In the genomic region with DNA sequence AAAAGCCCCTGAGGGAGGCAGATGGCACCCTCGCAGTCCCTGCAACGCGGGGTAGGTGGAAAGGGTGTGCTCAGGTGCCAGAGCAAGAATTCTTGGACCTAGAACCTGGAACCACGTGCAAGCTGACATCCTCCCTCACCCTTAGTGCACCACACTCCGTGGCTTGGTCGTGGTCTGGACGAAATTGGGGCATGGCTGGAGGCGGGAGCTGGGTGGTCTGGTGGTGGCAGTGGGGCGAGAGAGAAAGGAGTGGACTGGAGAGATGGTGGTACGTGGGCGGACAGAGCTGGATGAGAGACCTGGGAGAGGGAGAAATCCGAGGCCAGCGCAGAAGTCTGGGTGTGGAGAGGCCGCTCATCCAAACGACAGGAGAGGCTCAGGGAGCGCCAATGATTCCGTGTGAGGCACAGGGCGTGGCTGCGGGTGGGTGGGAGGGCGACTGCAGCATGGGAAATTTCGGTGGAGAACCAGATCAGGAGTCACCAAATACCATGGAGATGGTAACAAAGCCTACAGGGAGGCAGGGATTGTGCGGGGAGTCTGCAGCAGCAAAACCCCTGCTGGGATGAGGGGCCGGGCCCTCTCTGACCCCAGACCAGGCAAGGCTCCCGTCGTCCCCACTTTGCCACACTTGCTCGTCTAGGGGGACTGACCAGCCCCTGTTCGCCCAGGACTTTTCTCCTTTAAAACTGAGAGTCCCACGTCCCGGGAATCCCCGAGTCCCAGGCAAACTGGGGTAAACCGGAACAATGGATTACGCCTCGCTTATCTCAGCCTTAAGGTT, we compare ENCODE assay signal across 9 cellular contexts. TPM values are rescaled to one million over a fixed set of nuclear protein-coding genes. Genes with fewer than 3 reads are reported as not detected.
A peak's percentile ranks its signal among the peaks of the same experiment; 100 is the strongest.
DNase-seq lines count a peak whose midpoint lies in the region; ATAC-seq and TF ChIP-seq lines count a peak whose summit lies in the region.
"Had no signal": no experiment of that assay in that cellular context is flagged by ENCODE, and none has a peak within 500 bp of the region (broad histone marks: within the 10 kb centered on the region; RNA-seq: fewer than 3 reads in every experiment).

No MANE protein-coding gene starts in this region.

- H3K36me3 Mint-ChIP-seq in activated CD4-positive, alpha-beta T cell treated with anti-CD3 and anti-CD28 coated beads, Interleukin-2, amount 10 ng/mL, durations not matched to agents 24 days and 14 days (ENCODE audit: low read depth) = no peaks in the 10 kb centered on the region
- no peaks in the 10 kb centered on the region for H3K36me3 Mint-ChIP-seq in activated CD4-positive, alpha-beta T cell treated with anti-CD3 and anti-CD28 coated beads for 36 hours (ENCODE audit: low read depth)
- no peaks in the 10 kb centered on the region for H3K36me3 Mint-ChIP-seq in activated T-cell treated with anti-CD3 and anti-CD28 coated beads, Interleukin-2, amount 50 U/mL, for 72 hours (ENCODE audit: insufficient read depth in 2 of 2)

- no peaks in the 10 kb centered on the region for H3K27me3 ChIP-seq in adipocyte (replicated peaks; ENCODE audit: control insufficient read depth, insufficient read depth, low read length)
- no peaks in the 10 kb centered on the region for H3K27me3 ChIP-seq in testis

- H3K4me3 Mint-ChIP-seq in activated CD4-positive, alpha-beta T cell treated with anti-CD3 and anti-CD28 coated beads, Interleukin-2, amount 10 ng/mL, durations not matched to agents 24 days and 14 days = peak overlapping the region; percentile 43
- no peak overlapping the region for H3K4me3 Mint-ChIP-seq in activated CD4-positive, alpha-beta T cell treated with anti-CD3 and anti-CD28 coated beads for 36 hours
- peak overlapping the region in 1 of 2 donors; percentile 71 for H3K4me3 Mint-ChIP-seq in activated T-cell treated with anti-CD3 and anti-CD28 coated beads, Interleukin-2, amount 50 U/mL, for 72 hours

- H3K9ac ChIP-seq in adipocyte (ENCODE audit: low read length) = peak overlapping the region; percentile 61

- H3K4me3 ChIP-seq in adipocyte (ENCODE audit: low read length) (peak overlapping the region; percentile 65), testis (peak overlapping the region; percentile 12 to 30)

- 41 to 47% methylated on average over 30 to 33 of the region's 33 CpGs for WGBS in testis, 2 donors

- TF ChIP-seq CTCF in testis (IDR thresholded peaks at IDR 0.05) = no peak

- no peaks in the 10 kb centered on the region for H3K36me3 ChIP-seq in adipocyte (ENCODE audit: control insufficient read depth, insufficient read depth, low read length, severe bottlenecking)
- no peaks in the 10 kb centered on the region for H3K36me3 ChIP-seq in testis (ENCODE audit: low read depth, missing control alignments)

- H3K9me3 ChIP-seq in adipocyte (ENCODE audit: control insufficient read depth, low read length) (no peaks in the 10 kb centered on the region), testis (no peaks in the 10 kb centered on the region)

- H3K27ac ChIP-seq in testis = peak overlapping the region in 1 of 2 donors; percentile 7

- POLR2A ChIA-PET in activated CD4-positive, alpha-beta T cell treated with anti-CD3 and anti-CD28 coated beads for 36 hours (lab: Charles Lee) = no interaction called here

- intact Hi-C loops in activated CD4-positive, alpha-beta T cell treated with anti-CD3 and anti-CD28 coated beads, Interleukin-2, amount 10 ng/mL, durations not matched to agents 24 days and 14 days (cut with micrococcal nuclease) = loop anchor here (1.0 kb wide), 1 partner anchor 368 kb away; no protein-coding TSS in a partner anchor
- intact Hi-C loops in activated CD4-positive, alpha-beta T cell treated with anti-CD3 and anti-CD28 coated beads for 36 hours (cut with DNase I, micrococcal nuclease) = loop anchor here (1.0 to 2.0 kb wide), 2 partner anchors 368 to 690 kb away; no protein-coding TSS in a partner anchor
- intact Hi-C loops in left colon (cut with DNase I, micrococcal nuclease) (loop anchor here (5.0 to 10.0 kb wide), 2 partner anchors 286 to 374 kb away; partner anchors contain the start of gene SSBP3 (in 1 of the 2)), testis (cut with DNase I; ENCODE audit: low total_unique reads) (loop anchor here (10.0 kb wide), 2 partner anchors 284 to 364 kb away; partner anchors contain the start of gene SSBP3)

- TF ChIP-seq POLR2A in testis (IDR thresholded peaks at IDR 0.05) = no peak

- no peaks in the 10 kb centered on the region for H3K9me3 Mint-ChIP-seq in activated CD4-positive, alpha-beta T cell treated with anti-CD3 and anti-CD28 coated beads, Interleukin-2, amount 10 ng/mL, durations not matched to agents 24 days and 14 days
- no peaks in the 10 kb centered on the region for H3K9me3 Mint-ChIP-seq in activated CD4-positive, alpha-beta T cell treated with anti-CD3 and anti-CD28 coated beads for 36 hours (ENCODE audit: low read depth)
- no peaks in the 10 kb centered on the region for H3K9me3 Mint-ChIP-seq in activated T-cell treated with anti-CD3 and anti-CD28 coated beads, Interleukin-2, amount 50 U/mL, for 72 hours

- DNase-seq in activated CD4-positive, alpha-beta T cell treated with anti-CD3 and anti-CD28 coated beads, Interleukin-2, amount 10 ng/mL, durations not matched to agents 24 days and 14 days = no peak
- no peak for DNase-seq in activated CD4-positive, alpha-beta T cell treated with anti-CD3 and anti-CD28 coated beads for 36 hours
- DNase-seq in adipocyte (ENCODE audit: low read depth) (no peak), left colon (peak in 1 of 2 donors; percentile 22), testis (no peak), DMS53 treated with DMSO at 0.1 percent for 48 hours (lab: John Stamatoyannopoulos, UW; ENCODE audit: unreplicated experiment) (no peak)
- no peak for DNase-seq in activated T-cell treated with anti-CD3 and anti-CD28 coated beads, Interleukin-2, amount 50 U/mL, for 72 hours

- peaks cover 7% of the 10 kb centered on the region for H3K4me1 Mint-ChIP-seq in activated CD4-positive, alpha-beta T cell treated with anti-CD3 and anti-CD28 coated beads, Interleukin-2, amount 10 ng/mL, durations not matched to agents 24 days and 14 days
- H3K4me1 Mint-ChIP-seq in activated CD4-positive, alpha-beta T cell treated with anti-CD3 and anti-CD28 coated beads for 36 hours = peaks cover 4% of the 10 kb centered on the region
- H3K4me1 Mint-ChIP-seq in activated T-cell treated with anti-CD3 and anti-CD28 coated beads, Interleukin-2, amount 50 U/mL, for 72 hours (ENCODE audit: low read depth) = peaks cover 4% of the 10 kb centered on the region

- CTCF ChIA-PET in activated CD4-positive, alpha-beta T cell treated with anti-CD3 and anti-CD28 coated beads for 36 hours (lab: Charles Lee) = interaction anchor here (0.6 to 0.9 kb wide), 4 partner anchors 44 to 806 kb away, joined by 3 to 4 read pairs (median 3); no protein-coding TSS in a partner anchor

- H3K4me1 ChIP-seq in adipocyte (ENCODE audit: control insufficient read depth, insufficient read depth, low read length) (peaks cover 13% of the 10 kb centered on the region), testis (peaks cover 12% of the 10 kb centered on the region)

- no peak for ATAC-seq in activated CD4-positive, alpha-beta T cell treated with anti-CD3 and anti-CD28 coated beads for 36 hours
- ATAC-seq in left colon (peak; percentile 47), HG02588 (IDR thresholded peaks at IDR 0.05; ENCODE audit: unreplicated experiment) (no peak)
- ATAC-seq in activated T-cell treated with anti-CD3 and anti-CD28 coated beads, Interleukin-2, amount 50 U/mL, for 72 hours (replicated peaks in 1 of 2) = no peak

- no peak overlapping the region for H3K27ac Mint-ChIP-seq in activated CD4-positive, alpha-beta T cell treated with anti-CD3 and anti-CD28 coated beads, Interleukin-2, amount 10 ng/mL, durations not matched to agents 24 days and 14 days
- no peak overlapping the region for H3K27ac Mint-ChIP-seq in activated CD4-positive, alpha-beta T cell treated with anti-CD3 and anti-CD28 coated beads for 36 hours
- no peak overlapping the region for H3K27ac Mint-ChIP-seq in activated T-cell treated with anti-CD3 and anti-CD28 coated beads, Interleukin-2, amount 50 U/mL, for 72 hours

- peaks cover 10% of the 10 kb centered on the region for H3K27me3 Mint-ChIP-seq in activated CD4-positive, alpha-beta T cell treated with anti-CD3 and anti-CD28 coated beads, Interleukin-2, amount 10 ng/mL, durations not matched to agents 24 days and 14 days
- no peaks in the 10 kb centered on the region for H3K27me3 Mint-ChIP-seq in activated CD4-positive, alpha-beta T cell treated with anti-CD3 and anti-CD28 coated beads for 36 hours
- H3K27me3 Mint-ChIP-seq in activated T-cell treated with anti-CD3 and anti-CD28 coated beads, Interleukin-2, amount 50 U/mL, for 72 hours (ENCODE audit: low read depth) = no peaks in the 10 kb centered on the region

RNA-seq across cellular contexts. Expression of gene CDCP2, which starts 31.9 kb away (rescaled TPM):
- total RNA-seq in activated CD4-positive, alpha-beta T cell treated with anti-CD3 and anti-CD28 coated beads, Interleukin-2, amount 10 ng/mL, durations not matched to agents 24 days and 14 days = not detected in 2 replicates
- total RNA-seq in activated CD4-positive, alpha-beta T cell treated with anti-CD3 and anti-CD28 coated beads for 36 hours = not detected
- total RNA-seq in left colon (under 1 TPM; 0.12 to 0.14 TPM), testis (under 1 TPM; 0.06 to 0.24 TPM)
- 0.20 TPM for polyA plus RNA-seq in testis (ENCODE audit: insufficient read depth, low read depth, low replicate concordance)
- not detected for total RNA-seq in activated T-cell treated with anti-CD3 and anti-CD28 coated beads, Interleukin-2, amount 50 U/mL, for 72 hours
- total RNA-seq: T-helper 2 cell treated with Interferon-gamma antibody and Interleukin-4, amounts not matched to agents 100 ng/mL and 5 ng/mL, for 36 hours had no signal
